9 cellular contexts compared by ENCODE assay signal in genomic region chr1:21539933-21540332, GRCh38. TPM values are rescaled to one million over a fixed set of nuclear protein-coding genes. Genes with fewer than 3 reads are reported as not detected.
DNase-seq lines count a peak whose midpoint lies in the region; ATAC-seq and TF ChIP-seq lines count a peak whose summit lies in the region.
"Had no signal": no experiment of that assay in that cellular context is flagged by ENCODE, and none has a peak within 500 bp of the region (broad histone marks: within the 10 kb centered on the region; RNA-seq: fewer than 3 reads in every experiment).

No MANE protein-coding gene starts in this region.

- H3K9me3 Mint-ChIP-seq in HFFc6, result no peaks in the 10 kb centered on the region

- H3K4me1 ChIP-seq in BE2C, result no peaks in the 10 kb centered on the region

- H3K27me3 Mint-ChIP-seq in HFFc6 (ENCODE audit: insufficient read depth), result peaks cover 42% of the 10 kb centered on the region

- no peaks in the 10 kb centered on the region for H3K27me3 ChIP-seq in BE2C
- H3K27me3 ChIP-seq in kidney epithelial cell (ENCODE audit: control insufficient read depth, insufficient read depth, low read length), result peaks cover 9% of the 10 kb centered on the region

- no peaks in the 10 kb centered on the region for H3K36me3 Mint-ChIP-seq in HFFc6 (ENCODE audit: low read depth)

- H3K36me3 ChIP-seq in BE2C (no peaks in the 10 kb centered on the region), kidney epithelial cell (ENCODE audit: control insufficient read depth, insufficient read depth, low read length) (no peaks in the 10 kb centered on the region)

- peak; percentile 23 for DNase-seq in BE2C
- no peak for DNase-seq in HFFc6
- DNase-seq in astrocyte of the hippocampus (ENCODE audit: low read depth, low spot score), result peak; percentile 51
- DNase-seq in kidney epithelial cell (ENCODE audit: low read depth), result no peak
- no peak for DNase-seq in GM10266 (ENCODE audit: extremely low spot score)
- DNase-seq in stimulated activated CD4-positive, alpha-beta T cell treated with anti-CD3 and anti-CD28 coated beads, Interleukin-4, amount 100 ng/mL, for 24 hours, result no peak
- DNase-seq: activated effector memory CD4-positive, alpha-beta T cell treated with anti-CD3 and anti-CD28 coated beads, Interleukin-2, amount 50 U/mL, for 16 hours had no signal

- H3K9me3 ChIP-seq in BE2C, result no peaks in the 10 kb centered on the region

- ATAC-seq in HG02678 (IDR thresholded peaks at IDR 0.05; ENCODE audit: unreplicated experiment) (no peak), HG02973 (IDR thresholded peaks at IDR 0.05; ENCODE audit: unreplicated experiment) (no peak)

- H3K27ac Mint-ChIP-seq in HFFc6, result no peak overlapping the region

- TF ChIP-seq CTCF in BE2C (IDR thresholded peaks at IDR 0.05; ENCODE audit: low read depth, low read length) (no peak), HFFc6 (IDR thresholded peaks at IDR 0.05) (peak; percentile 26; the same call in 1 of the 2 replicates), kidney epithelial cell (IDR thresholded peaks at IDR 0.05; ENCODE audit: insufficient read depth, low read length, poor library complexity, severe bottlenecking) (peak; percentile 17), GM10266 (IDR thresholded peaks at IDR 0.05; ENCODE audit: control insufficient read depth, insufficient read depth, low read depth, missing control alignments) (no peak)

- H3K4me3 Mint-ChIP-seq in HFFc6, result no peak overlapping the region

- no peak overlapping the region for H3K4me3 ChIP-seq in BE2C (ENCODE audit: low read depth, low read length)
- H3K4me3 ChIP-seq in kidney epithelial cell (ENCODE audit: low read depth, low read length), result no peak overlapping the region

- H3K4me1 Mint-ChIP-seq in HFFc6 (ENCODE audit: low read depth), result peaks cover 18% of the 10 kb centered on the region

RNA-seq across cellular contexts. Expression of gene ALPL, which starts 30.7 kb away (rescaled TPM):
- polyA plus RNA-seq in BE2C (2012; ENCODE audit: insufficient read depth, insufficient read length, low read depth), result 0.43 TPM
- under 1 TPM in 2 of 6 experiments, not detected in 4; 0.19 to 0.21 TPM for total RNA-seq in HFFc6 (2021; fragmentation: NEBNext Ultra II Directional; extraction: Animal tissue kit (Norgen Biotek cat#: 25700))
- total RNA-seq in kidney epithelial cell, result 5.1 and 7.3 TPM in 2 replicates

Comparison
In these comparisons a context has a peak if more than half of its experiments do, and no peak if none do; other contexts are left out.
1. DNase-seq: peak in BE2C (single experiment) and astrocyte of the hippocampus (single experiment); none in HFFc6 (single experiment), kidney epithelial cell (single experiment), GM10266 (single experiment) and stimulated activated CD4-positive, alpha-beta T cell treated with anti-CD3 and anti-CD28 coated beads, Interleukin-4, amount 100 ng/mL, for 24 hours (single experiment).
2. CTCF ChIP-seq: peak in HFFc6 (single experiment) and kidney epithelial cell (single experiment); none in BE2C (single experiment) and GM10266 (single experiment).